In genomic region chr5:170302729-170303501, GRCh38 we compare ENCODE assay signal across 8 cellular contexts.
DNase-seq lines count a peak whose midpoint lies in the region; ATAC-seq, FAIRE-seq and TF ChIP-seq lines count a peak whose summit lies in the region.

No MANE protein-coding gene starts in this region.

- peak overlapping the region in 1 of 5 donors; percentile 24 for H3K9ac ChIP-seq in subcutaneous abdominal adipose tissue (ENCODE audit: low read length in 5 of 5)

- H3K4me3 ChIP-seq in subcutaneous abdominal adipose tissue (ENCODE audit: low read depth in 1 of 5, low read length in 5 of 5) = no peak overlapping the region

- H3K4me1 ChIP-seq in subcutaneous abdominal adipose tissue (ENCODE audit: control insufficient read depth in 5 of 5, insufficient read depth in 5 of 5, low read length in 5 of 5) = peaks cover 1 to 56% (median 30%) of the 10 kb centered on the region in 5 donors

- H3K27me3 ChIP-seq in subcutaneous abdominal adipose tissue (ENCODE audit: control insufficient read depth in 5 of 5, insufficient read depth in 4 of 5, low read length in 5 of 5) = no peaks in the 10 kb centered on the region

- no peak for FAIRE-seq in H54 (lab: Jason Lieb, UNC)

- H3K36me3 ChIP-seq in subcutaneous abdominal adipose tissue (ENCODE audit: control insufficient read depth in 5 of 5, insufficient read depth in 5 of 5, low read length in 5 of 5) = no peaks in the 10 kb centered on the region

- CTCF ChIA-PET in GM10248 (lab: Yijun Ruan, JAX) = interaction anchor here (1.0 to 1.6 kb wide), 3 partner anchors 16 to 36 kb away, joined by 3 to 4 read pairs (median 4); no protein-coding TSS in a partner anchor

- DNase-seq in GM10248 (ENCODE audit: extremely low spot score) = peak; percentile 84
- DNase-seq in MV-4-11 (lab: John Stamatoyannopoulos, UW) = peak; percentile 93
- peak; percentile 73 for DNase-seq in activated T-cell treated with anti-CD3 and anti-CD28 coated beads, Interleukin-2, amount 50 U/mL, for 1 hour
- peak; percentile 57 for DNase-seq in islet precursor cell
- no peak for DNase-seq in H54 (ENCODE audit: insufficient read length, low spot score)
- no peak for DNase-seq in dedifferentiated amniotic fluid mesenchymal stem cell (ENCODE audit: extremely low spot score)

- POLR2A ChIA-PET in GM10248 (lab: Yijun Ruan, JAX) = no interaction called here

- TF ChIP-seq CTCF in GM10248 (IDR thresholded peaks at IDR 0.05; ENCODE audit: control extremely low read depth, extremely low read depth, low read depth, missing control alignments) = no peak

- H3K9me3 ChIP-seq in subcutaneous abdominal adipose tissue (ENCODE audit: control insufficient read depth in 5 of 5, low read length in 5 of 5) = no peaks in the 10 kb centered on the region

- H3K27ac ChIP-seq in subcutaneous abdominal adipose tissue (ENCODE audit: low read depth, low read length) = peak overlapping the region; percentile 1

- TF ChIP-seq POLR2A in H54 (IDR thresholded peaks at IDR 0.05; ENCODE audit: low read depth, low read length) = no peak

- ATAC-seq in GM21825 (IDR thresholded peaks at IDR 0.05; ENCODE audit: unreplicated experiment) = peak; percentile 83

Comparison
In these comparisons a context has a peak if more than half of its experiments do, and no peak if none do; other contexts are left out.
1. DNase-seq: peak in GM10248 (single experiment), MV-4-11 (single experiment), activated T-cell treated with anti-CD3 and anti-CD28 coated beads, Interleukin-2, amount 50 U/mL, for 1 hour (single experiment) and islet precursor cell (single experiment); none in H54 (single experiment) and dedifferentiated amniotic fluid mesenchymal stem cell (single experiment).